In the genomic region with DNA sequence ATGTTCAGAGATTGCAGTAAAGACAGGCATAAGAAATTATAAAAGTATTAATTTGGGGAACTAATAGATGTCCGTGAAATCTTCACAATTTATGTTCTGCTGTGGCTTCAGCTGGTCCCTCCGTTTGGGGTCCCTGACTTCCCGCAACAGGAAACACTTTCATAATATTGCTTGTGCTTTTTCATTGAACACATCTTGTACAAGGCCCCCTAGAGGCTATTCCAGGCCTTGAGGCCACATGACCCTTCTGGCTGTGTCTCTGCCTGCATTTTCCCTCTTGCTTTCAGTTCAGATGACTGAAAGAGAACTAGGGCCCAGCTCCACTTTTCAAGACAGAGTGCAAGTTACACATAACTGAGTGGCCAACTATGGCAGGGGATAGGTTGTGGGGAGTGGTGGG, we compare ENCODE assay signal across 13 cellular contexts. TPM values are rescaled to one million over a fixed set of nuclear protein-coding genes. Genes with fewer than 3 reads are reported as not detected.
DNase-seq lines count a peak whose midpoint lies in the region; TF ChIP-seq lines count a peak whose summit lies in the region.
"Had no signal": no experiment of that assay in that cellular context is flagged by ENCODE, and none has a peak within 500 bp of the region (broad histone marks: within the 10 kb centered on the region; RNA-seq: fewer than 3 reads in every experiment).

No MANE protein-coding gene starts in this region.

- peak; percentile 23; the same call in 1 of the 2 replicates for TF ChIP-seq CTCF in GM12875 (IDR thresholded peaks at IDR 0.05; ENCODE audit: borderline replicate concordance, insufficient read depth, low read depth, low read length)
- peak; percentile 32 for TF ChIP-seq CTCF in NB4 (IDR thresholded peaks at IDR 0.05; ENCODE audit: low read depth, low read length)
- TF ChIP-seq CTCF in choroid plexus epithelial cell (conservative IDR thresholded peaks at IDR 0.05; ENCODE audit: low read depth, low read length): peak; percentile 16
- TF ChIP-seq CTCF in left ventricle myocardium inferior (IDR thresholded peaks at IDR 0.05; ENCODE audit: borderline replicate concordance): no peak

- peaks cover 9% of the 10 kb centered on the region for H3K4me1 ChIP-seq in left ventricle myocardium inferior
- H3K4me1 ChIP-seq: colonic mucosa had no signal

- no peaks in the 10 kb centered on the region for H3K27me3 ChIP-seq in left ventricle myocardium inferior (ENCODE audit: low read depth)
- H3K27me3 ChIP-seq: colonic mucosa had no signal

- no peak overlapping the region for H3K27ac ChIP-seq in left ventricle myocardium inferior (replicated peaks)
- H3K27ac ChIP-seq: colonic mucosa had no signal

- DNase-seq in DMS53 (lab: John Stamatoyannopoulos, UW): peak; percentile 40
- DNase-seq in DMS53 treated with DMSO at 0.1 percent for 48 hours (lab: John Stamatoyannopoulos, UW; ENCODE audit: unreplicated experiment): no peak
- peak; percentile 35 for DNase-seq in NB4 (ENCODE audit: low read depth)
- no peak for DNase-seq in choroid plexus epithelial cell (ENCODE audit: low read depth)
- no peak for DNase-seq in foreskin melanocyte
- no peak for DNase-seq in mucosa of gallbladder (ENCODE audit: low spot score)
- DNase-seq in left ventricle myocardium inferior: no peak
- DNase-seq: 8988T; colonic mucosa; NCI-H2107; stimulated activated CD4-positive, alpha-beta T cell treated with anti-CD3 and anti-CD28 coated beads, Interleukin-12 subunit alpha, Interleukin-12 subunit beta, amount 100 ng/mL, for 4 hours; T-helper 17 cell had no signal

- no peak for TF ChIP-seq POLR2A in NB4 (IDR thresholded peaks at IDR 0.05; ENCODE audit: extremely low read depth, insufficient read length)

- intact Hi-C loops in left ventricle myocardium inferior (cut with micrococcal nuclease): no loop called here

- H3K4me3 ChIP-seq in GM12875 (ENCODE audit: low read depth, low read length) (no peak overlapping the region), NB4 (ENCODE audit: low read depth, low read length) (no peak overlapping the region), choroid plexus epithelial cell (ENCODE audit: low read depth, low read length) (no peak overlapping the region), left ventricle myocardium inferior (no peak overlapping the region)
- H3K4me3 ChIP-seq: colonic mucosa had no signal

- peaks cover 15% of the 10 kb centered on the region for H3K36me3 ChIP-seq in left ventricle myocardium inferior
- H3K36me3 ChIP-seq: colonic mucosa had no signal

- H3K9me3 ChIP-seq in left ventricle myocardium inferior (replicated peaks): peaks cover 11% of the 10 kb centered on the region
- H3K9me3 ChIP-seq: colonic mucosa had no signal

RNA-seq across cellular contexts. Expression of gene CRIPT, which starts 26.5 kb away (rescaled TPM):
- 17.2 TPM for total RNA-seq in mucosa of gallbladder
- total RNA-seq in left ventricle myocardium inferior: 19.4 TPM

RNA-seq across cellular contexts. Expression of gene PIGF, which starts 26.7 kb away (rescaled TPM):
- total RNA-seq in mucosa of gallbladder: 22.7 TPM
- total RNA-seq in left ventricle myocardium inferior: 10.3 TPM

RNA-seq across cellular contexts. Expression of gene SOCS5, which starts 55.6 kb away (rescaled TPM):
- total RNA-seq in mucosa of gallbladder (20.2 TPM), left ventricle myocardium inferior (19.7 TPM)

Comparison
In these comparisons a context has a peak if more than half of its experiments do, and no peak if none do; other contexts are left out.
1. DNase-seq: peak in DMS53 (single experiment) and NB4 (single experiment); none in DMS53 treated with DMSO at 0.1 percent for 48 hours (single experiment), choroid plexus epithelial cell (single experiment), foreskin melanocyte (single experiment), mucosa of gallbladder (single experiment) and left ventricle myocardium inferior (single experiment).